In genomic region chr14:98177551-98177950, GRCh38 we compare ENCODE assay signal across 14 cellular contexts.
DNase-seq lines count a peak whose midpoint lies in the region; ATAC-seq lines count a peak whose summit lies in the region.
"Had no signal": no experiment of that assay in that cellular context is flagged by ENCODE, and none has a peak within 500 bp of the region (broad histone marks: within the 10 kb centered on the region; RNA-seq: fewer than 3 reads in every experiment).

No MANE protein-coding gene starts in this region.

- H3K27me3 Mint-ChIP-seq in naive thymus-derived CD4-positive, alpha-beta T cell: no peaks in the 10 kb centered on the region

- DNase-seq in T-helper 22 cell (ENCODE audit: low read depth) (peak; percentile 37), activated T-cell treated with anti-CD3 and anti-CD28 coated beads for 4 hours (peak; percentile 51), foreskin melanocyte (no peak), hippocampal formation (lab: John Stamatoyannopoulos, UW) (no peak)
- DNase-seq in naive thymus-derived CD4-positive, alpha-beta T cell: peak in 2 of 9 donors; percentile 72
- DNase-seq in stimulated activated CD8-positive, alpha-beta memory T cell treated with anti-CD3 and anti-CD28 coated beads, Interleukin-7, amount 100 ng/mL, for 4 hours (ENCODE audit: low read depth in 2 of 2): peak; percentile 52 to 62
- DNase-seq: NCI-H187, NCI-H774, posterior cingulate gyrus, SHP77 had no signal

- H3K27me3 ChIP-seq in naive thymus-derived CD4-positive, alpha-beta T cell (ENCODE audit: control insufficient read depth in 2 of 2, insufficient read depth in 2 of 2, low read length in 2 of 2): no peaks in the 10 kb centered on the region

- peak overlapping the region; percentile 46 to 84 (median 79) for H3K4me3 Mint-ChIP-seq in naive thymus-derived CD4-positive, alpha-beta T cell
- H3K4me3 Mint-ChIP-seq: type B pancreatic cell had no signal

- H3K36me3 Mint-ChIP-seq in naive thymus-derived CD4-positive, alpha-beta T cell: peaks cover 0 to 1% (median 0%) of the 10 kb centered on the region in 5 donors
- H3K36me3 Mint-ChIP-seq: type B pancreatic cell had no signal

- POLR2A ChIA-PET in naive thymus-derived CD4-positive, alpha-beta T cell (lab: Charles Lee): interaction anchor here (10.0 to 25.4 kb wide), 3 partner anchors 11 to 35 kb away, joined by 136 to 501 read pairs (median 413); no protein-coding TSS in a partner anchor

- H3K4me3 ChIP-seq in naive thymus-derived CD4-positive, alpha-beta T cell (ENCODE audit: low read length): no peak overlapping the region
- H3K4me3 ChIP-seq: K562 had no signal

- no peaks in the 10 kb centered on the region for H3K36me3 ChIP-seq in naive thymus-derived CD4-positive, alpha-beta T cell (ENCODE audit: control insufficient read depth in 2 of 3, insufficient read depth in 3 of 3, low read length in 3 of 3)

- peak; percentile 45 for ATAC-seq in naive thymus-derived CD4-positive, alpha-beta T cell
- ATAC-seq in HG03342 (IDR thresholded peaks at IDR 0.05; ENCODE audit: unreplicated experiment) (no peak), GM21390 (IDR thresholded peaks at IDR 0.05; ENCODE audit: unreplicated experiment) (no peak)
- ATAC-seq: K562 had no signal

- peaks cover 51 to 99% (median 95%) of the 10 kb centered on the region in 7 donors for H3K4me1 Mint-ChIP-seq in naive thymus-derived CD4-positive, alpha-beta T cell

- CTCF ChIA-PET in naive thymus-derived CD4-positive, alpha-beta T cell (lab: Charles Lee): no interaction called here

- H3K9me3 ChIP-seq in naive thymus-derived CD4-positive, alpha-beta T cell (ENCODE audit: control insufficient read depth in 2 of 3, low read length in 3 of 3): no peaks in the 10 kb centered on the region

- H3K27ac ChIP-seq in naive thymus-derived CD4-positive, alpha-beta T cell (ENCODE audit: low read depth, low read length): peak overlapping the region; percentile 81

- H3K27ac Mint-ChIP-seq in naive thymus-derived CD4-positive, alpha-beta T cell: peak overlapping the region; percentile 89 to 100 (median 97)
- H3K27ac Mint-ChIP-seq: type B pancreatic cell had no signal

- intact Hi-C loops in naive thymus-derived CD4-positive, alpha-beta T cell (cut with micrococcal nuclease): loop anchor here in 1 of 2 donors (5.0 kb wide), 1 partner anchor 1015 kb away; no protein-coding TSS in a partner anchor

- H3K9me3 Mint-ChIP-seq in naive thymus-derived CD4-positive, alpha-beta T cell: no peaks in the 10 kb centered on the region
- H3K9me3 Mint-ChIP-seq: type B pancreatic cell had no signal

- peaks cover 77 to 94% of the 10 kb centered on the region in 2 donors for H3K4me1 ChIP-seq in naive thymus-derived CD4-positive, alpha-beta T cell (ENCODE audit: control insufficient read depth in 2 of 2, insufficient read depth in 2 of 2, low read length in 2 of 2)

Comparison
In these comparisons a context has a peak if more than half of its experiments do, and no peak if none do; other contexts are left out.
1. DNase-seq: peak in T-helper 22 cell (single experiment), activated T-cell treated with anti-CD3 and anti-CD28 coated beads for 4 hours (single experiment) and stimulated activated CD8-positive, alpha-beta memory T cell treated with anti-CD3 and anti-CD28 coated beads, Interleukin-7, amount 100 ng/mL, for 4 hours (2 of 2); none in foreskin melanocyte (single experiment) and hippocampal formation (0 of 2).